27 cellular contexts compared by ENCODE assay signal in the genomic region with DNA sequence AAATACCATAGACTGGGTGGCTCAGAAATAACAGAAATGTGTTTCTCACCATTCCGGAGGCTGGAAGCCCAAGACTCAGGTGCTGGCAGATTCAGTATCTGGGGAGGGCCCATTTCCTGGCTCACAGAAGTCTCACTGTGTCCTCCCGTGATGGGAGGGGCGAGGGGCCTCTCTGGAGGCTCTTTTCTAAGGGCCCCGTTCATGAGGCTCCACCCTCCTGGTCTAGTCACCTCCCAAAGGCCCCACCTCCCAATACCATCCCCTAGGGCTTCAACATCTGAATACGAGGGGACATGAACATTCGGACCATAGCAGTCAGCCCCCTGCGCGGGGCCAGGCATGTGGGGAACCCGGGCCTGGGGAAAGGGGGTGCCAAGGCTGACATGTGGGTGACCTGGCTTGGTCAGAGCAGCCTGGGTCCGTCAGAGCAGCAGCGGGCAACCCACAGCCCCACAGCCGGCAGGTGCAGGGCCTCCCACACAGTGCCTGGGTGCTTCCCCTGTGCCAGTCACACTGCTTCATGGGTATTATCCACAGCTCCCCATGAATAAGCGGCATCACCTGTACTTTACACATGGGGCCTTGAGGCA. TPM values are rescaled to one million over a fixed set of nuclear protein-coding genes. Genes with fewer than 3 reads are reported as not detected.
"Had no signal": no experiment of that assay in that cellular context is flagged by ENCODE, and none has a peak within 500 bp of the region (broad histone marks: within the 10 kb centered on the region; RNA-seq: fewer than 3 reads in every experiment).

No MANE protein-coding gene starts in this region.

- H3K27me3 ChIP-seq: upper lobe of right lung, uterus had no signal

- H3K4me1 ChIP-seq: esophagus squamous epithelium, psoas muscle, sigmoid colon, transverse colon, upper lobe of right lung, uterus had no signal

- H3K27ac ChIP-seq: coronary artery, esophagus squamous epithelium, heart right ventricle, psoas muscle, sigmoid colon, transverse colon, upper lobe of right lung, uterus had no signal

- H3K36me3 ChIP-seq: esophagus squamous epithelium, heart right ventricle, sigmoid colon, transverse colon, upper lobe of right lung, uterus had no signal

- ATAC-seq: effector memory CD8-positive, alpha-beta T cell; heart right ventricle; mucosa of descending colon; psoas muscle; right cardiac atrium; upper lobe of right lung had no signal

- H3K9me3 ChIP-seq: esophagus squamous epithelium, heart right ventricle, mucosa of descending colon, psoas muscle, sigmoid colon, transverse colon, upper lobe of right lung, uterus had no signal

- H3K4me3 ChIP-seq: coronary artery, esophagus squamous epithelium, heart right ventricle, lung, mucosa of descending colon, psoas muscle, sigmoid colon, transverse colon, upper lobe of right lung, uterus had no signal

- DNase-seq: dermis blood vessel endothelial cell; effector memory CD8-positive, alpha-beta T cell; erythroblast; esophagus squamous epithelium; foreskin melanocyte; glutamatergic neuron; heart right ventricle; hippocampal formation; immature natural killer cell; islet precursor cell; mucosa of descending colon; naive B cell; psoas muscle; sigmoid colon; stimulated activated CD4-positive, alpha-beta T cell treated with anti-CD3 and anti-CD28 coated beads, Interleukin-4, amount 100 ng/mL, for 4 hours; stimulated activated naive B cell treated with anti-CD40 and anti-IgM and Interleukin-4, amounts not matched to agents 10 μg/mL and 1 μg/mL and 100 μg/mL, for 72 hours; transverse colon; upper lobe of right lung; uterus had no signal

- FAIRE-seq: endometrium had no signal

RNA-seq across cellular contexts. Expression of gene CNPY1, which starts 13.3 kb away (rescaled TPM):
- total RNA-seq: dermis blood vessel endothelial cell; esophagus squamous epithelium; heart right ventricle; liver; lung; mucosa of descending colon; natural killer cell treated with Interleukin-12 subunit alpha and Interleukin-12 subunit beta and Interleukin-15 and Interleukin-18, amount 100 ng/mL, for 72 hours; osteocyte; psoas muscle; renal cortical epithelial cell; right cardiac atrium; sigmoid colon; transverse colon; upper lobe of right lung; uterus had no signal
- polyA plus RNA-seq: heart right ventricle, immature natural killer cell, liver, lung, psoas muscle, right cardiac atrium, sigmoid colon had no signal
